ENCODE assay signal across 15 cellular contexts in the genomic region with DNA sequence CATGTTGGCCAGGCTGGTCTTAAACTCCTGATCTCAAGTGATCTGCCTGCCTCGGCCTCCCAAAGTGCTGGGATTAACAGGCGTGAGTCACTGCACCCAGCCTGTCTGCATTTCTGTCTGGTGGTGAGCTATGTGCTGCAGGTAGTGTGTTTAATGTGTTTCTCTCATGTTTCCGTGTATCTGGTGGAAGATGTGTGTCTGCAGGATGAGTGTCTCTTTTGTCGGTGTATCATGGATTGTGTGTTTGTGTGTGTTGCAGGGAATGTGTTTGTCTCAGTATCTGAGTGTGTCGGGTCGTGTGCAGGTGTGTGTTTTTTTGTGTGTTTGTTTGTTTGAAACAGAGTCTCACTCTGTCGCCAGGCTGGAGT. TPM values are rescaled to one million over a fixed set of nuclear protein-coding genes. Genes with fewer than 3 reads are reported as not detected.
DNase-seq lines count a peak whose midpoint lies in the region; ATAC-seq and TF ChIP-seq lines count a peak whose summit lies in the region.
"Had no signal": no experiment of that assay in that cellular context is flagged by ENCODE, and none has a peak within 500 bp of the region (broad histone marks: within the 10 kb centered on the region; RNA-seq: fewer than 3 reads in every experiment).

No MANE protein-coding gene starts in this region.

- H4K8ac ChIP-seq in mesendoderm (ENCODE audit: low read depth, low read length): no peak overlapping the region

- H3K23ac ChIP-seq in mesendoderm (ENCODE audit: low read length): no peak overlapping the region

- H2AFZ ChIP-seq in osteoblast (ENCODE audit: low read length): no peak overlapping the region

- H4K5ac ChIP-seq in mesendoderm (ENCODE audit: low read length): no peak overlapping the region

- H3K9me3 ChIP-seq in RWPE2 (ENCODE audit: severe bottlenecking) (no peaks in the 10 kb centered on the region), osteoblast (ENCODE audit: low read depth, low read length) (no peaks in the 10 kb centered on the region), aorta (ENCODE audit: control insufficient read depth, low read length) (no peaks in the 10 kb centered on the region)

- WGBS in aorta, 2 donors: 92 to 93% methylated on average over 7 of the region's 7 CpGs
- no CpG with 5 or more reads among the region's 7 CpGs for WGBS in mesendoderm (ENCODE audit: extremely low coverage, insufficient coverage, low lambda C conversion rate)

- ATAC-seq in RWPE2 (ENCODE audit: low read depth) (0 out of 3 replicates have a peak, but pooled peaks have one; percentile 30), aorta (ENCODE audit: low FRiP score) (no peak), HG02642 (IDR thresholded peaks at IDR 0.05; ENCODE audit: poor library complexity, unreplicated experiment) (no peak), GM19328 (IDR thresholded peaks at IDR 0.05; ENCODE audit: unreplicated experiment) (no peak)

- no peak overlapping the region for H2BK5ac ChIP-seq in mesendoderm (ENCODE audit: low read length)

- H3K79me2 ChIP-seq in osteoblast (ENCODE audit: insufficient read depth, low read length) (no peaks in the 10 kb centered on the region), mesendoderm (ENCODE audit: control insufficient read depth, insufficient read depth, low read length) (no peaks in the 10 kb centered on the region)

- no peak overlapping the region for H2AK5ac ChIP-seq in mesendoderm (ENCODE audit: low read length)

- H3K36me3 ChIP-seq in RWPE2 (ENCODE audit: low read depth) (no peaks in the 10 kb centered on the region), osteoblast (ENCODE audit: insufficient read depth, low read length) (peaks cover 8% of the 10 kb centered on the region), aorta (ENCODE audit: control insufficient read depth in 1 of 2, insufficient read depth in 2 of 2, low read length in 1 of 2) (no peaks in the 10 kb centered on the region), mesendoderm (ENCODE audit: control insufficient read depth, insufficient read depth, low read length) (peaks cover 1% of the 10 kb centered on the region)

- no peak overlapping the region for H3K9ac ChIP-seq in mesendoderm (ENCODE audit: low read length)

- H4K20me1 ChIP-seq in osteoblast (ENCODE audit: insufficient read depth, low read length): peaks cover 11% of the 10 kb centered on the region

- no peak overlapping the region for H3K4me3 ChIP-seq in RWPE2 (ENCODE audit: severe bottlenecking)
- no peak overlapping the region for H3K4me3 ChIP-seq in osteoblast (ENCODE audit: insufficient read depth, low read length)
- no peak overlapping the region for H3K4me3 ChIP-seq in aorta (ENCODE audit: low read length in 2 of 2)
- no peak overlapping the region for H3K4me3 ChIP-seq in mesendoderm (ENCODE audit: low read length)

- H2BK15ac ChIP-seq in mesendoderm (replicated peaks; ENCODE audit: low read depth): no peak overlapping the region

- no peaks in the 10 kb centered on the region for H3K79me1 ChIP-seq in mesendoderm (ENCODE audit: low read length)

- H3K18ac ChIP-seq in mesendoderm (ENCODE audit: low read length): no peak overlapping the region

- no peak overlapping the region for H3K4ac ChIP-seq in mesendoderm (ENCODE audit: low read depth, low read length)

- no peak for TF ChIP-seq CTCF in RWPE2 (IDR thresholded peaks at IDR 0.05; ENCODE audit: poor library complexity, severe bottlenecking)
- TF ChIP-seq CTCF in osteoblast (IDR thresholded peaks at IDR 0.05; ENCODE audit: extremely low read depth, low read depth, low read length): no peak

- H3K4me1 ChIP-seq in RWPE2 (ENCODE audit: insufficient read depth, poor library complexity, severe bottlenecking): no peaks in the 10 kb centered on the region
- peaks cover 16% of the 10 kb centered on the region for H3K4me1 ChIP-seq in osteoblast (ENCODE audit: insufficient read depth, low read length)
- no peaks in the 10 kb centered on the region for H3K4me1 ChIP-seq in aorta (ENCODE audit: control insufficient read depth in 1 of 2, insufficient read depth in 2 of 2, low read length in 2 of 2)
- no peaks in the 10 kb centered on the region for H3K4me1 ChIP-seq in mesendoderm (ENCODE audit: control insufficient read depth, low read depth, low read length)

- H3K27ac ChIP-seq in RWPE2 (ENCODE audit: poor library complexity, severe bottlenecking) (no peak overlapping the region), cingulate gyrus (ENCODE audit: low read depth, low read length) (peak overlapping the region; percentile 29), osteoblast (ENCODE audit: low read depth, low read length) (no peak overlapping the region), aorta (ENCODE audit: low read depth in 1 of 2, low read length in 2 of 2) (no peak overlapping the region), mesendoderm (ENCODE audit: low read depth, low read length) (no peak overlapping the region)
- H3K27ac ChIP-seq: HL-60 had no signal

- H2BK120ac ChIP-seq in mesendoderm (ENCODE audit: low read depth, low read length): no peak overlapping the region

- intact Hi-C loops in aorta (cut with DNase I): no loop called here

- DNase-seq in RWPE2 (ENCODE audit: low spot score) (peak; percentile 19), osteoblast (ENCODE audit: insufficient read length, low spot score, missing footprints) (peak; percentile 58), aorta (peak; percentile 9 to 35), mesendoderm (no peak)
- DNase-seq: ACHN, DMS79, HFFc6, NCI-H1436 treated with DMSO at 0.1 percent for 48 hours, NCI-H2029, NCI-H345, SIG-M5 had no signal

- H3K56ac ChIP-seq in mesendoderm (ENCODE audit: low read length): no peak overlapping the region

- H3K4me2 ChIP-seq in osteoblast (ENCODE audit: insufficient read depth, low read length): no peak overlapping the region
- H3K4me2 ChIP-seq in mesendoderm (ENCODE audit: low read length): no peak overlapping the region

- no peaks in the 10 kb centered on the region for H3K27me3 ChIP-seq in RWPE2 (ENCODE audit: insufficient read depth, poor library complexity, severe bottlenecking)
- H3K27me3 ChIP-seq in osteoblast (ENCODE audit: insufficient read depth, low read length): no peaks in the 10 kb centered on the region
- no peaks in the 10 kb centered on the region for H3K27me3 ChIP-seq in aorta (ENCODE audit: control insufficient read depth in 1 of 2, insufficient read depth in 2 of 2, low read length in 1 of 2)
- H3K27me3 ChIP-seq in mesendoderm (ENCODE audit: insufficient read depth, low read length, poor library complexity): no peaks in the 10 kb centered on the region

RNA-seq across cellular contexts. Expression of a gene that starts 16.1 kb away (rescaled TPM):
- total RNA-seq in osteoblast (18.3 and 23.9 TPM in 2 replicates), aorta (10 to 100 TPM; 34.3 to 35.4 TPM)
- polyA plus RNA-seq in aorta: 10 to 100 TPM in 1 of 2 donors, 1 to 10 TPM in 1; 8.5 to 21.4 TPM
- polyA plus RNA-seq in mesendoderm (2013, experiment 1 of 2): 7.9 TPM
- 7.1 TPM for polyA plus RNA-seq in mesendoderm (2013, experiment 2 of 2)

RNA-seq across cellular contexts. Expression of a gene that starts 27.5 kb away (rescaled TPM):
- total RNA-seq in osteoblast (12.4 and 13.8 TPM in 2 replicates), aorta (10 to 100 TPM in 1 of 2 donors, 1 to 10 TPM in 1; 3.8 to 10.3 TPM)
- polyA plus RNA-seq in aorta: 1 to 10 TPM; 2.9 to 4.6 TPM
- 17.1 TPM for polyA plus RNA-seq in mesendoderm (2013, experiment 1 of 2)
- 16.9 TPM for polyA plus RNA-seq in mesendoderm (2013, experiment 2 of 2)
